Comparison of ENCODE assay signal across 8 cellular contexts in the genomic region with DNA sequence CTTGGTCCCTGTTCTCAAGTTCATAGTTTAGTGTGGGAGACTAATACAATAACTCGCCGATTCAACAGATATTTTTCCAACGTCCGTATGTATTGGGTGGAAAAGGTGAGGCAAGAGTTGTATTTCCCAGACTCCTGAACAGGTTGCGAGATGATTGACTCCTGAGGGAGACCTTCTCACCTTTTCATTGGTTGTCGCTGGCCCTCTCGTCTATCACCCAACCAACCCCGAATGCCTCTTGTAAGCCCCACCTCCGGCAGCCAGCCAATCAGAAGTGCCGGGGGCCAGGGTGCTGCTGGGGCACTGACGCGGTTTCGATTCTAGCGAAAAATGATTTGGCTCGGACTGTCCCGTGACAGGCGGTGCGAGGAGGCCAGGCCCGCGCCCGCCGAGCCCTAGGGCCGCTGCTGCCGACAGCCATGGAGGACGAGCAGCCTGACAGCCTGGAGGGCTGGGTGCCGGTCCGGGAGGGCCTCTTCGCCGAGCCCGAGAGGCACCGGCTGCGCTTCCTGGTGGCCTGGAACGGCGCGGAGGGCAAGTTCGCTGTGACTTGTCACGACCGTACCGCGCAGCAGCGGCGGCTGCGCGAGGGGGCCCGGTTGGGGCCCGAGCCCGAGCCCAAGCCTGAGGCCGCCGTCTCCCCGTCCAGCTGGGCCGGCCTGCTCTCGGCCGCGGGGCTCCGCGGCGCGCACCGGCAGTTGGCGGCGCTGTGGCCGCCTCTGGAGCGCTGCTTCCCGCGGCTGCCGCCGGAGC. TPM values are rescaled to one million over a fixed set of nuclear protein-coding genes. Genes with fewer than 3 reads are reported as not detected.
DNase-seq lines count a peak whose midpoint lies in the region; ATAC-seq, FAIRE-seq and TF ChIP-seq lines count a peak whose summit lies in the region.

A gene with protein sequence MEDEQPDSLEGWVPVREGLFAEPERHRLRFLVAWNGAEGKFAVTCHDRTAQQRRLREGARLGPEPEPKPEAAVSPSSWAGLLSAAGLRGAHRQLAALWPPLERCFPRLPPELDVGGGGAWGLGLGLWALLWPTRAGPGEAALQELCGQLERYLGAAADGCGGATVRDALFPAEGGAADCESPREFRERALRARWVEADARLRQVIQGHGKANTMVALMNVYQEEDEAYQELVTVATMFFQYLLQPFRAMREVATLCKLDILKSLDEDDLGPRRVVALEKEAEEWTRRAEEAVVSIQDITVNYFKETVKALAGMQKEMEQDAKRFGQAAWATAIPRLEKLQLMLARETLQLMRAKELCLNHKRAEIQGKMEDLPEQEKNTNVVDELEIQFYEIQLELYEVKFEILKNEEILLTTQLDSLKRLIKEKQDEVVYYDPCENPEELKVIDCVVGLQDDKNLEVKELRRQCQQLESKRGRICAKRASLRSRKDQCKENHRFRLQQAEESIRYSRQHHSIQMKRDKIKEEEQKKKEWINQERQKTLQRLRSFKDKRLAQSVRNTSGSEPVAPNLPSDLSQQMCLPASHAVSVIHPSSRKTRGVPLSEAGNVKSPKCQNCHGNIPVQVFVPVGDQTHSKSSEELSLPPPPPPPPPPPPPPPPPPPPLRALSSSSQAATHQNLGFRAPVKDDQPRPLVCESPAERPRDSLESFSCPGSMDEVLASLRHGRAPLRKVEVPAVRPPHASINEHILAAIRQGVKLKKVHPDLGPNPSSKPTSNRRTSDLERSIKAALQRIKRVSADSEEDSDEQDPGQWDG (plus strand): TSS at position 321 of the 753 bp plus-strand sequence. CDS start 99 bp downstream, at position 420.

- peaks cover 0 to 7% of the 10 kb centered on the region in 2 donors for H3K36me3 ChIP-seq in prostate gland

- H3K4me1 ChIP-seq in prostate gland (replicated peaks): no peaks in the 10 kb centered on the region

- H3K27ac ChIP-seq in prostate gland: peak within 1 kb of the TSS; percentile 99

- peak; percentile 44 for TF ChIP-seq CTCF in GM13977 (IDR thresholded peaks at IDR 0.05; ENCODE audit: extremely low read depth, insufficient read depth, missing control alignments)
- peak in 1 of 4 experiments; percentile 3 for TF ChIP-seq CTCF in prostate gland (IDR thresholded peaks at IDR 0.05)

- DNase-seq in GM13977 (ENCODE audit: low spot score) (peak; percentile 91), NCI-H146 treated with DMSO at 0.1 percent for 48 hours (lab: John Stamatoyannopoulos, UW; ENCODE audit: unreplicated experiment) (peak; percentile 82), amygdala (lab: John Stamatoyannopoulos, UW) (peak; percentile 69 to 99 (median 96)), left ventricle myocardium superior (peak; percentile 99), prostate gland (ENCODE audit: low spot score) (peak; percentile 99), urothelium cell line (ENCODE audit: low spot score) (peak; percentile 99)

- H3K9me3 ChIP-seq in prostate gland: no peaks in the 10 kb centered on the region

- H3K4me3 ChIP-seq in prostate gland: peak within 1 kb of the TSS; percentile 69 to 98

- peak; percentile 86 for FAIRE-seq in urothelium cell line (lab: Jason Lieb, UNC)

- intact Hi-C loops in T-helper 1 cell treated with Interleukin-12 subunit alpha and Interleukin-12 subunit beta and Interleukin-4 antibody, amounts not matched to agents 30 ng/mL and 1 ng/mL, for 36 hours (cut with micrococcal nuclease): loop anchor here (1.0 to 5.0 kb wide), 8 partner anchors 59 to 1118 kb away; a partner anchor contains a TSS
- intact Hi-C loops in left ventricle myocardium superior (cut with micrococcal nuclease): loop anchor here (10.0 kb wide), 1 partner anchor 55 kb away; no protein-coding TSS in a partner anchor
- intact Hi-C loops in prostate gland (cut with DNase I): loop anchor here (5.0 kb wide), 2 partner anchors 57 to 267 kb away; a partner anchor contains a TSS

- ATAC-seq in HG02884 (IDR thresholded peaks at IDR 0.05; ENCODE audit: unreplicated experiment) (peak; percentile 81), left ventricle myocardium superior (peak; percentile 92)

- 0% methylated on average over 34 of the region's 67 CpGs for WGBS in prostate gland

- peak; percentile 98 for TF ChIP-seq POLR2A in prostate gland (IDR thresholded peaks at IDR 0.05)

- no peaks in the 10 kb centered on the region for H3K27me3 ChIP-seq in prostate gland (replicated peaks; ENCODE audit: insufficient read depth)

- in situ Hi-C loops in GM13977 (cut with MboI; ENCODE audit: low pct_unique_long_range_greater_than_20kb, low sequenced_read_pairs, unreplicated experiment): no loop called here

RNA-seq across cellular contexts. Expression of the gene that starts here (rescaled TPM):
- total RNA-seq in T-helper 1 cell treated with Interleukin-12 subunit alpha and Interleukin-12 subunit beta and Interleukin-4 antibody, amounts not matched to agents 30 ng/mL and 1 ng/mL, for 36 hours: 13.4 TPM in 2 replicates
- 6.4 TPM for total RNA-seq in left ventricle myocardium superior
- total RNA-seq in prostate gland: 10 to 100 TPM; 12.5 to 13.5 TPM

Comparison
In these comparisons a context has a peak if more than half of its experiments do, and no peak if none do; other contexts are left out.
1. Peak in every context shown above with its lines: DNase-seq, ATAC-seq, H3K4me3 ChIP-seq and H3K27ac ChIP-seq.